In genomic region chr1:22024485-22025367, GRCh38 we compare ENCODE assay signal across 8 cellular contexts. TPM values are rescaled to one million over a fixed set of nuclear protein-coding genes. Genes with fewer than 3 reads are reported as not detected.
DNase-seq lines count a peak whose midpoint lies in the region; ATAC-seq and TF ChIP-seq lines count a peak whose summit lies in the region.

No MANE protein-coding gene starts in this region.

- H3K27ac Mint-ChIP-seq in endothelial cell (ENCODE audit: unreplicated experiment), result peak overlapping the region; percentile 99

- ATAC-seq in GM18867 (IDR thresholded peaks at IDR 0.05; ENCODE audit: unreplicated experiment) (peak; percentile 37), HG03103 (IDR thresholded peaks at IDR 0.05; ENCODE audit: low read depth, unreplicated experiment) (peak; percentile 31)

- no peaks in the 10 kb centered on the region for H3K36me3 Mint-ChIP-seq in endothelial cell (ENCODE audit: low read depth, unreplicated experiment)

- no peak for TF ChIP-seq CTCF in endothelial cell (IDR thresholded peaks at IDR 0.05; ENCODE audit: unreplicated experiment)

- H3K9me3 Mint-ChIP-seq in endothelial cell (ENCODE audit: unreplicated experiment), result no peaks in the 10 kb centered on the region

- H3K27me3 Mint-ChIP-seq in endothelial cell (ENCODE audit: unreplicated experiment), result peaks cover 9% of the 10 kb centered on the region

- H3K4me3 Mint-ChIP-seq in endothelial cell (ENCODE audit: unreplicated experiment), result peak overlapping the region; percentile 94

- DNase-seq in AG08396 (ENCODE audit: low spot score) (peak; percentile 58), NCI-H774 (lab: John Stamatoyannopoulos, UW) (peak; percentile 53), endothelial cell (ENCODE audit: low spot score) (peak; percentile 50), mucosa of gallbladder (ENCODE audit: low spot score) (peak; percentile 51)
- DNase-seq in activated CD8-positive, alpha-beta memory T cell treated with anti-CD3 and anti-CD28 coated beads, Interleukin-2, amount 50 U/mL, for 24 hours (ENCODE audit: extremely low read depth), result peak; percentile 57
- peak; percentile 39 to 45 for DNase-seq in stimulated activated CD8-positive, alpha-beta memory T cell treated with anti-CD3 and anti-CD28 coated beads, Interleukin-7, amount 100 ng/mL, for 1 hour (ENCODE audit: low read depth in 2 of 2)

- H3K4me1 Mint-ChIP-seq in endothelial cell (ENCODE audit: unreplicated experiment), result peaks cover 13% of the 10 kb centered on the region

RNA-seq across cellular contexts. Expression of gene CELA3A, which starts 23.3 kb away (rescaled TPM):
- total RNA-seq in endothelial cell (ENCODE audit: unreplicated experiment) (not detected), mucosa of gallbladder (25.1 TPM)

RNA-seq across cellular contexts. Expression of gene CDC42, which starts 27.8 kb away (rescaled TPM):
- total RNA-seq in endothelial cell (ENCODE audit: unreplicated experiment) (370 TPM), mucosa of gallbladder (273 TPM)

RNA-seq across cellular contexts. Expression of gene CELA3B, which starts 47.9 kb away (rescaled TPM):
- total RNA-seq in endothelial cell (ENCODE audit: unreplicated experiment) (not detected), mucosa of gallbladder (13.7 TPM)

Comparison
In these comparisons a context has a peak if more than half of its experiments do, and no peak if none do; other contexts are left out.
1. Peak in every context shown above with its lines: DNase-seq and ATAC-seq.
2. RNA of gene CELA3A, which starts 23.3 kb away (total RNA-seq): 25.1 TPM in mucosa of gallbladder (single experiment); not detected in endothelial cell (single experiment); every median in the first group is over 10 times any median in the second.
3. RNA of gene CELA3B, which starts 47.9 kb away (total RNA-seq): 13.7 TPM in mucosa of gallbladder (single experiment); not detected in endothelial cell (single experiment); every median in the first group is over 10 times any median in the second.